9 cellular contexts compared by ENCODE assay signal in the genomic region with DNA sequence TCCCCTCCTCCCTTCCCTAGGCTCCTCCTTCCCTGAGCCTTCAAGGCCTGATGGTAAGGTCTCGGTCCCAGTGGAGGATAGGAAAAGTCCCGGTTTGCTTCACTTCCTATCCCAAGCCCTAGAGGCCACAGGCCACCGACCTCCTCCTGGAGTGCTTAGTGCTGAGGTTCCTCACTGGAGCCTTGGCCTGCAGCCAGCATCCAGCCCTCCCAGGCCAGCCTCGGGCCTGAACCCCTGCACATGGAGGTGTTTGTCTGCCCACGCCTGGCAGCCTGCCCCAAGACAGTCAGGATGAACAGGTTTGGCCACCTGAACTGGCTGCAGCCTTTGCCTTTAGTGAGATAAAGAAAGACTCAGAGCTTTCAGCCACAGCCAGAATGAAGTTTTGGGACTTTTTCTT. TPM values are rescaled to one million over a fixed set of nuclear protein-coding genes. Genes with fewer than 3 reads are reported as not detected.
DNase-seq lines count a peak whose midpoint lies in the region; ATAC-seq and TF ChIP-seq lines count a peak whose summit lies in the region.
"Had no signal": no experiment of that assay in that cellular context is flagged by ENCODE, and none has a peak within 500 bp of the region (broad histone marks: within the 10 kb centered on the region; RNA-seq: fewer than 3 reads in every experiment).

No MANE protein-coding gene starts in this region.

- H3K9me3 ChIP-seq in endodermal cell (ENCODE audit: control insufficient read depth, low read length), result no peaks in the 10 kb centered on the region

- H3K27ac Mint-ChIP-seq in endodermal cell (no peak overlapping the region), mesothelial cell of epicardium (peak overlapping the region; percentile 89)

- H3K36me3 Mint-ChIP-seq in endodermal cell (ENCODE audit: low read depth) (no peaks in the 10 kb centered on the region), mesothelial cell of epicardium (no peaks in the 10 kb centered on the region)

- H3K27ac ChIP-seq in endodermal cell (ENCODE audit: low read depth, low read length), result no peak overlapping the region

- no peak for ATAC-seq in GM19397 (IDR thresholded peaks at IDR 0.05; ENCODE audit: unreplicated experiment)

- H3K27me3 Mint-ChIP-seq in endodermal cell (ENCODE audit: insufficient read depth), result peaks cover 3% of the 10 kb centered on the region
- H3K27me3 Mint-ChIP-seq in mesothelial cell of epicardium (ENCODE audit: low read depth), result peaks cover 2% of the 10 kb centered on the region

- H3K27me3 ChIP-seq in endodermal cell (ENCODE audit: control insufficient read depth, insufficient read depth, low read length, poor library complexity, severe bottlenecking), result peaks cover 9% of the 10 kb centered on the region

- POLR2A ChIA-PET in HEK293T (lab: Yijun Ruan, JAX), result no interaction called here

- no peak overlapping the region for H3K4me3 ChIP-seq in endodermal cell (ENCODE audit: low read length)

- TF ChIP-seq CTCF in endodermal cell (conservative IDR thresholded peaks at IDR 0.05) (no peak), mesothelial cell of epicardium (IDR thresholded peaks at IDR 0.05; ENCODE audit: unreplicated experiment) (no peak)

- no peaks in the 10 kb centered on the region for H3K36me3 ChIP-seq in endodermal cell (ENCODE audit: control insufficient read depth, insufficient read depth, low read length)

- no peak overlapping the region for H3K9ac ChIP-seq in endodermal cell (ENCODE audit: extremely low read depth, low read length, poor library complexity, severe bottlenecking)

- 55 to 72% methylated on average over 3 to 5 of the region's 5 CpGs for WGBS in endodermal cell (ENCODE audit: insufficient coverage in 1 of 2, insufficient read length in 1 of 2), 2 experiments

- no peaks in the 10 kb centered on the region for H3K4me1 Mint-ChIP-seq in endodermal cell
- peaks cover 69% of the 10 kb centered on the region for H3K4me1 Mint-ChIP-seq in mesothelial cell of epicardium

- no peak overlapping the region for H3K4me3 Mint-ChIP-seq in endodermal cell
- no peak overlapping the region for H3K4me3 Mint-ChIP-seq in mesothelial cell of epicardium

- H3K4me1 ChIP-seq in endodermal cell (ENCODE audit: control insufficient read depth, insufficient read depth, low read length), result no peaks in the 10 kb centered on the region

- no peaks in the 10 kb centered on the region for H3K9me3 Mint-ChIP-seq in endodermal cell
- H3K9me3 Mint-ChIP-seq in mesothelial cell of epicardium, result no peaks in the 10 kb centered on the region

- CTCF ChIA-PET in HEK293T (lab: Yijun Ruan, JAX), result interaction anchor here (0.7 to 0.8 kb wide), 2 partner anchors 62 to 65 kb away, joined by 3 to 5 read pairs; no protein-coding TSS in a partner anchor

- peak; percentile 75 for DNase-seq in COLO668 (lab: John Stamatoyannopoulos, UW; ENCODE audit: unreplicated experiment)
- DNase-seq in NCI-H1105 treated with DMSO at 0.1 percent for 48 hours (lab: John Stamatoyannopoulos, UW), result peak; percentile 64
- peak; percentile 78 for DNase-seq in endodermal cell
- DNase-seq in mesothelial cell of epicardium (ENCODE audit: low spot score in 2 of 2, unreplicated experiment in 2 of 2), result peak; percentile 50 to 77
- no peak for DNase-seq in stimulated activated CD4-positive, alpha-beta T cell treated with anti-CD3 and anti-CD28 coated beads, Interleukin-2, amount 100 ng/mL, for 48 hours
- DNase-seq in cerebellum (ENCODE audit: low spot score), result no peak
- no peak for DNase-seq in HEK293T (ENCODE audit: extremely low spot score)
- DNase-seq: NCI-H524 had no signal

TF ChIP-seq in HEK293T, 16 proteins besides CTCF, POLR2A, EP300 and RAD21:
- TF ChIP-seq L3MBTL2 (conservative IDR thresholded peaks at IDR 0.05) (no peak), TARDBP (IDR thresholded peaks at IDR 0.05) (no peak), ARNT (IDR thresholded peaks at IDR 0.05) (no peak), FOXM1 (IDR thresholded peaks at IDR 0.05; ENCODE audit: borderline replicate concordance) (no peak), CTBP1 (IDR thresholded peaks at IDR 0.05; ENCODE audit: borderline replicate concordance) (no peak), PKNOX1 (IDR thresholded peaks at IDR 0.05) (no peak), BHLHE40 (IDR thresholded peaks at IDR 0.05; ENCODE audit: borderline replicate concordance) (no peak), ZNF384 (IDR thresholded peaks at IDR 0.05) (no peak), LEF1 (IDR thresholded peaks at IDR 0.05; ENCODE audit: borderline replicate concordance) (no peak), HDGF (IDR thresholded peaks at IDR 0.05; ENCODE audit: borderline replicate concordance) (no peak)

RNA-seq across cellular contexts. Expression of gene KRT7, which starts 15.8 kb away (rescaled TPM):
- 1 to 10 TPM in 1 of 2 donors, not detected in 1; 1.5 TPM for total RNA-seq in endodermal cell
- polyA plus RNA-seq in endodermal cell (2013, experiment 1 of 2), result 1.6 TPM
- polyA plus RNA-seq in endodermal cell (2013, experiment 2 of 2), result 0.37 TPM
- 85.5 to 90.3 TPM (median 86.6 TPM) in 3 replicates for total RNA-seq in mesothelial cell of epicardium
- not detected for total RNA-seq in cerebellum

RNA-seq across cellular contexts. Expression of gene KRT80, which starts 25.4 kb away (rescaled TPM):
- total RNA-seq in endodermal cell, result under 1 TPM; 0.07 to 0.09 TPM
- 0.11 TPM for polyA plus RNA-seq in endodermal cell (2013, experiment 1 of 2)
- polyA plus RNA-seq in endodermal cell (2013, experiment 2 of 2), result 0.08 TPM
- total RNA-seq in mesothelial cell of epicardium, result 2.7 to 3.0 TPM (median 3.0 TPM) in 3 replicates
- total RNA-seq in cerebellum, result not detected

RNA-seq across cellular contexts. Expression of gene KRT86, which starts 57.2 kb away (rescaled TPM):
- total RNA-seq in endodermal cell, result not detected
- polyA plus RNA-seq in endodermal cell (2013, experiment 1 of 2), result not detected
- polyA plus RNA-seq in endodermal cell (2013, experiment 2 of 2), result not detected
- 0.16 TPM in 1 of 3 replicates, not detected in the others for total RNA-seq in mesothelial cell of epicardium
- total RNA-seq in cerebellum, result not detected

Comparison
In these comparisons a context has a peak if more than half of its experiments do, and no peak if none do; other contexts are left out.
1. DNase-seq: peak in COLO668 (single experiment), NCI-H1105 treated with DMSO at 0.1 percent for 48 hours (single experiment), endodermal cell (single experiment) and mesothelial cell of epicardium (2 of 2); none in stimulated activated CD4-positive, alpha-beta T cell treated with anti-CD3 and anti-CD28 coated beads, Interleukin-2, amount 100 ng/mL, for 48 hours (0 of 2), cerebellum (single experiment) and HEK293T (single experiment).
2. RNA of gene KRT7, which starts 15.8 kb away (total RNA-seq): 85.5 to 90.3 TPM in mesothelial cell of epicardium; 1.5 TPM in endodermal cell and not detected in cerebellum (single experiment); every median in the first group is over 10 times any median in the second.